In genomic region chrX:71365876-71366673, GRCh38 we compare ENCODE assay signal across 8 cellular contexts. TPM values are rescaled to one million over a fixed set of nuclear protein-coding genes. Genes with fewer than 3 reads are reported as not detected.
DNase-seq lines count a peak whose midpoint lies in the region; ATAC-seq, FAIRE-seq and TF ChIP-seq lines count a peak whose summit lies in the region.

TAF1 (plus strand) TSS chrX:71366357; CDS start chrX:71366375, 18 bp downstream.

- WGBS in right cardiac atrium = under 1% methylated on average over 51 of the region's 51 CpGs

- H3K4me3 Mint-ChIP-seq in astrocyte (ENCODE audit: unreplicated experiment) = peak within 1 kb of the TSS; percentile 93

- peak within 1 kb of the TSS; percentile 56 for H2AFZ ChIP-seq in astrocyte (ENCODE audit: low read depth, low read length)

- peaks cover 6% of the 10 kb centered on the region for H4K20me1 ChIP-seq in astrocyte (ENCODE audit: insufficient read depth, low read length)

- H3K27ac ChIP-seq in astrocyte (ENCODE audit: low read depth, low read length) (peak within 1 kb of the TSS; percentile 92), right cardiac atrium (ENCODE audit: low read length) (peak within 1 kb of the TSS; percentile 98), uterus (peak within 1 kb of the TSS; percentile 73 to 88)

- H3K4me1 Mint-ChIP-seq in astrocyte (ENCODE audit: low read depth, unreplicated experiment) = peaks cover 7% of the 10 kb centered on the region

- H3K4me3 ChIP-seq in astrocyte (ENCODE audit: insufficient read depth, low read depth, low read length) (peak within 1 kb of the TSS; percentile 89), right cardiac atrium (ENCODE audit: low read length) (peak within 1 kb of the TSS; percentile 88), uterus (peak within 1 kb of the TSS; percentile 55 to 64)

- H3K4me1 ChIP-seq in astrocyte (ENCODE audit: insufficient read depth, low read length) (peaks cover 10% of the 10 kb centered on the region), right cardiac atrium (ENCODE audit: control insufficient read depth, insufficient read depth, low read length) (no peaks in the 10 kb centered on the region), uterus (no peaks in the 10 kb centered on the region)

- H3K9ac ChIP-seq in astrocyte (ENCODE audit: low read length) = peak within 1 kb of the TSS; percentile 96

- peaks cover 40% of the 10 kb centered on the region for H3K79me2 ChIP-seq in astrocyte (ENCODE audit: insufficient read depth, low read length)

- H3K36me3 ChIP-seq in astrocyte (ENCODE audit: insufficient read depth, low read length) (peaks cover 9% of the 10 kb centered on the region), uterus (no peaks in the 10 kb centered on the region)

- no peaks in the 10 kb centered on the region for H3K27me3 ChIP-seq in astrocyte (ENCODE audit: insufficient read depth, low read length)
- no peaks in the 10 kb centered on the region for H3K27me3 ChIP-seq in right cardiac atrium (ENCODE audit: control insufficient read depth, insufficient read depth)
- H3K27me3 ChIP-seq in uterus = no peaks in the 10 kb centered on the region

- peak within 1 kb of the TSS; percentile 95 for H3K4me2 ChIP-seq in astrocyte (ENCODE audit: low read length)

- FAIRE-seq in astrocyte (lab: Jason Lieb, UNC) = peak; percentile 68

- TF ChIP-seq POLR2A in GM18505 (IDR thresholded peaks at IDR 0.05; ENCODE audit: borderline replicate concordance, extremely low read depth, insufficient read depth, insufficient read length) (peak; percentile 85), uterus (IDR thresholded peaks at IDR 0.05) (peak; percentile 20 to 56)

- intact Hi-C loops in right cardiac atrium (cut with DNase I) (loop anchor here in 1 of 4 donors (10.0 kb wide), 1 partner anchor 111 kb away; the partner anchor contains the start of gene ZMYM3), uterus (cut with DNase I; ENCODE audit: low total_unique reads) (no loop called here)

- H3K36me3 Mint-ChIP-seq in astrocyte (ENCODE audit: low read depth, unreplicated experiment) = no peaks in the 10 kb centered on the region

- peak; percentile 94 for DNase-seq in NCI-H2029 (lab: John Stamatoyannopoulos, UW)
- peak; percentile 87 for DNase-seq in T-helper 22 cell (ENCODE audit: low read depth)
- DNase-seq in astrocyte (ENCODE audit: low read depth) = peak; percentile 96
- peak; percentile 94 to 97 (median 96) for DNase-seq in right cardiac atrium
- peak; percentile 91 for DNase-seq in pulmonary artery endothelial cell (ENCODE audit: low read depth, low spot score)
- DNase-seq in uterus = peak; percentile 91 to 95

- H3K9me3 Mint-ChIP-seq in astrocyte (ENCODE audit: unreplicated experiment) = peaks cover 2% of the 10 kb centered on the region

- no peaks in the 10 kb centered on the region for H3K9me3 ChIP-seq in astrocyte (ENCODE audit: insufficient read depth, low read depth, low read length)
- H3K9me3 ChIP-seq in right cardiac atrium (ENCODE audit: control insufficient read depth, low read length) = no peaks in the 10 kb centered on the region
- H3K9me3 ChIP-seq in uterus = no peaks in the 10 kb centered on the region

- ATAC-seq in GM18505 (IDR thresholded peaks at IDR 0.05; ENCODE audit: unreplicated experiment) (peak; percentile 85), HG02973 (IDR thresholded peaks at IDR 0.05; ENCODE audit: unreplicated experiment) (peak; percentile 87), right cardiac atrium (peak; percentile 94 to 97)

- TF ChIP-seq CTCF in astrocyte (IDR thresholded peaks at IDR 0.05; ENCODE audit: insufficient read depth, low read depth, low read length) (no peak), uterus (IDR thresholded peaks at IDR 0.05) (no peak)

- peak within 1 kb of the TSS; percentile 97 for H3K27ac Mint-ChIP-seq in astrocyte (ENCODE audit: unreplicated experiment)

- no peaks in the 10 kb centered on the region for H3K27me3 Mint-ChIP-seq in astrocyte (ENCODE audit: low read depth, unreplicated experiment)

RNA-seq across cellular contexts. Expression of gene TAF1, which starts in this region (rescaled TPM):
- 23.3 and 24.8 TPM in 2 replicates for total RNA-seq in astrocyte
- total RNA-seq in right cardiac atrium = 10 to 100 TPM; 21.2 to 22.8 (median 22.1) TPM
- polyA plus RNA-seq in right cardiac atrium = 8.6 TPM
- 37.2 and 43.0 TPM in 2 replicates for total RNA-seq in pulmonary artery endothelial cell
- 100 to 1,000 TPM in 2 of 4 donors, 10 to 100 TPM in 2; 66.5 to 171 (median 102) TPM for total RNA-seq in uterus

Comparison
In these comparisons a context has a peak if more than half of its experiments do, and no peak if none do; other contexts are left out.
1. Peak in every context shown above with its lines: DNase-seq, ATAC-seq, H3K4me3 ChIP-seq and H3K27ac ChIP-seq.